ENCODE assay signal across 33 cellular contexts in genomic region chr18:1528964-1529509, GRCh38.
"Had no signal": no experiment of that assay in that cellular context is flagged by ENCODE, and none has a peak within 500 bp of the region (broad histone marks: within the 10 kb centered on the region; RNA-seq: fewer than 3 reads in every experiment).

No MANE protein-coding gene starts in this region.

- H3K36me3 ChIP-seq: brain microvascular endothelial cell, gastrocnemius medialis, heart left ventricle, WERI-Rb-1 had no signal

- H3K27ac Mint-ChIP-seq: activated B cell treated with CpG ODN at 0.5 μM for 24 hours; activated CD8-positive, alpha-beta T cell treated with anti-CD3 and anti-CD28 coated beads for 36 hours; activated naive CD8-positive, alpha-beta T cell; activated T-helper 17 cell treated with anti-CD3 and anti-CD28 coated beads, Interleukin-2, amount 50 U/mL, for 72 hours; dendritic cell treated with granulocyte-macrophage colony-stimulating factor and Interleukin-4, amounts not matched to agents 40 ng/mL and 50 ng/mL, for 4 days; endodermal cell; T-helper 2 cell treated with Interferon-gamma antibody and Interleukin-4, amounts not matched to agents 5 μg/mL and 100 μg/mL, for 36 hours had no signal

- H3K9me3 ChIP-seq: gastrocnemius medialis had no signal

- H3K27me3 Mint-ChIP-seq: activated B cell treated with CpG ODN at 0.5 μM for 24 hours; activated CD8-positive, alpha-beta T cell treated with anti-CD3 and anti-CD28 coated beads for 36 hours; activated naive CD8-positive, alpha-beta T cell; activated T-helper 17 cell treated with anti-CD3 and anti-CD28 coated beads, Interleukin-2, amount 50 U/mL, for 72 hours; central memory CD8-positive, alpha-beta T cell; dendritic cell treated with granulocyte-macrophage colony-stimulating factor and Interleukin-4, amounts not matched to agents 40 ng/mL and 50 ng/mL, for 4 days had no signal

- DNase-seq: activated B cell treated with CpG ODN at 0.5 μM for 24 hours; activated CD4-positive, alpha-beta T cell treated with anti-CD3 and anti-CD28 coated beads for 48 hours; activated CD4-positive, alpha-beta T cell treated with anti-CD3 and anti-CD28 coated beads, Interleukin-2, amount 50 U/mL, for 1 hour; activated CD4-positive, alpha-beta T cell treated with anti-CD3 and anti-CD28 coated beads, Interleukin-2, amount 50 U/mL, for 48 hours; activated CD8-positive, alpha-beta memory T cell treated with anti-CD3 and anti-CD28 coated beads for 24 hours; activated CD8-positive, alpha-beta T cell treated with anti-CD3 and anti-CD28 coated beads for 36 hours; activated effector memory CD4-positive, alpha-beta T cell treated with Interleukin-2 at 50 U/mL for 16 hours; activated gamma-delta T cell treated with Interleukin-2 at 50 U/mL for 16 hours; activated naive CD4-positive, alpha-beta T cell treated with anti-CD3 and anti-CD28 coated beads, Interleukin-2, amount 50 U/mL, for 16 hours; activated naive CD4-positive, alpha-beta T cell treated with Interleukin-2 at 50 U/mL for 16 hours; activated T-cell treated with anti-CD3 and anti-CD28 coated beads, Interleukin-2, amount 50 U/mL, for 4 hours; amniotic stem cell; anterior cingulate cortex; brain microvascular endothelial cell; dorsolateral prefrontal cortex; effector memory CD4-positive, alpha-beta T cell; endodermal cell; foreskin keratinocyte; gastrocnemius medialis; glutamatergic neuron; heart left ventricle; T1000; WERI-Rb-1 had no signal

- H3K4me3 ChIP-seq: coronary artery, dorsolateral prefrontal cortex, gastrocnemius medialis, heart left ventricle had no signal

- ATAC-seq: activated CD4-positive, CD25-positive, alpha-beta regulatory T cell treated with anti-CD3 and anti-CD28 coated beads, Interleukin-2, amount 50 U/mL, for 24 hours; activated CD8-positive, alpha-beta T cell treated with anti-CD3 and anti-CD28 coated beads for 36 hours; activated T-cell treated with anti-CD3 and anti-CD28 coated beads, Interleukin-2, amount 50 U/mL, for 4 hours; activated T-helper 17 cell treated with anti-CD3 and anti-CD28 coated beads, Interleukin-2, amount 50 U/mL, for 72 hours; esophagus mucosa; foreskin keratinocyte; gastrocnemius medialis; heart left ventricle had no signal

- H3K4me3 Mint-ChIP-seq: activated B cell treated with CpG ODN at 0.5 μM for 24 hours; activated CD8-positive, alpha-beta T cell treated with anti-CD3 and anti-CD28 coated beads for 36 hours; activated naive CD8-positive, alpha-beta T cell; activated T-cell treated with anti-CD3 and anti-CD28 coated beads, Interleukin-2, amount 50 U/mL, for 4 hours; activated T-helper 17 cell treated with anti-CD3 and anti-CD28 coated beads, Interleukin-2, amount 50 U/mL, for 72 hours; central memory CD8-positive, alpha-beta T cell; dendritic cell treated with granulocyte-macrophage colony-stimulating factor and Interleukin-4, amounts not matched to agents 40 ng/mL and 50 ng/mL, for 4 days; endodermal cell; T-helper 2 cell treated with Interferon-gamma antibody and Interleukin-4, amounts not matched to agents 5 μg/mL and 100 μg/mL, for 36 hours had no signal

- H3K4me1 Mint-ChIP-seq: activated B cell treated with CpG ODN at 0.5 μM for 24 hours; activated T-helper 17 cell treated with anti-CD3 and anti-CD28 coated beads, Interleukin-2, amount 50 U/mL, for 72 hours; central memory CD8-positive, alpha-beta T cell had no signal

- H3K4me1 ChIP-seq: foreskin keratinocyte, gastrocnemius medialis, heart left ventricle had no signal

- FAIRE-seq: astrocyte, bronchial epithelial cell had no signal

- H3K27ac ChIP-seq: brain microvascular endothelial cell, coronary artery, dorsolateral prefrontal cortex, foreskin keratinocyte, gastrocnemius medialis, heart left ventricle, WERI-Rb-1 had no signal

- H3K36me3 Mint-ChIP-seq: activated naive CD8-positive, alpha-beta T cell had no signal

- H3K27me3 ChIP-seq: brain microvascular endothelial cell, foreskin keratinocyte, gastrocnemius medialis, heart left ventricle had no signal

- H3K9me3 Mint-ChIP-seq: dendritic cell treated with granulocyte-macrophage colony-stimulating factor and Interleukin-4, amounts not matched to agents 40 ng/mL and 50 ng/mL, for 4 days had no signal
